In the genomic region with DNA sequence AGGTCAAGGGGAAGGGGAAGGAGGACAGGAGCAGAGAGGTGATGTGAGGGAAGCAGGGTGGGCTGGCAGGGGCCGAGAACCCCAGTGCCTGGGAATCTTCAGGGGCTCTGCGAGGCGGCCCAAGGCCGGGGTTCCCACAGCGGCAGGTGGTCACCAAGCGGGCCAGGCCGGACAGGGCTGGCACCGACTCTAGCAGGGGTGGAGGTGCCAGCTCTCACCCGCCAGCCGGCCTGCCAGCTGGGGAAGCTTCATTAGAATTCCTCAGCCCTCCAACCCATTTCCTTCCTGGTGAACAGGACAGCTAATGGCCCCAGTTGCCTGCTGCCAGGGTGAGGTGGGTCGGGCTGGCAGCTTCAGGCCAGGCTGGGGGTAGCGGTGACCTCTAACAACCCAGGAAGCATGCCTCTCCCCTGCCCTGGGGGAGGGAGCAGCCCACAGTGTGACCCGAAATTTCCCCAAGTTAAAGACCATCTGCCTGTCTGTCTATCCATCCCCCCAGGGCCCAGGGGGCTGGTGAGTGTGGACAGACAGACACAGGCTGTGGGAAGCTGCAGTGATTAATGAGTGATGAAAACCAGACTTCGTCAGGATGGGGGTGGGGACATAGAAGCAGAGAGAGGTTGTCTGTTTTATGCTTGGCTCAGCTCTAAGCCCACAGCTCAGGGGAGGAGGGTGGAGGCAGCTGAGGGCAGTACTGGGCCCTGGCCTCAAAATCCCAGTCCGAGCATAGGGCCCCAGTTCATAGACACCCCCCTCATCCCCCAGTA, we compare ENCODE assay signal across 1 cellular context.
A peak's percentile ranks its signal among the peaks of the same experiment; 100 is the strongest.
TF ChIP-seq lines count a peak whose summit lies in the region.

No MANE protein-coding gene starts in this region.

TF ChIP-seq in HepG2, 621 proteins besides CTCF, POLR2A, EP300 and RAD21 (continued from another document and continues in another):
- TF ChIP-seq ZBTB40 (IDR thresholded peaks at IDR 0.05) (no peak), ZBTB40 (CRISPR knock-in tag; IDR thresholded peaks at IDR 0.05) (no peak), GATAD2A (CRISPR knock-in tag; IDR thresholded peaks at IDR 0.05) (no peak), ZNF333 (CRISPR knock-in tag; IDR thresholded peaks at IDR 0.05; ENCODE audit: borderline replicate concordance) (0 out of 2 replicates have a peak, but pooled peaks have one; percentile 20), MIER3 (CRISPR knock-in tag; IDR thresholded peaks at IDR 0.05; ENCODE audit: borderline replicate concordance) (no peak), HNRNPLL (IDR thresholded peaks at IDR 0.05; ENCODE audit: low read depth, low read length, poor library complexity, severe bottlenecking) (no peak), HNF1A (IDR thresholded peaks at IDR 0.05; ENCODE audit: low read depth) (no peak), HNF1A (CRISPR knock-in tag; IDR thresholded peaks at IDR 0.05; ENCODE audit: borderline replicate concordance) (no peak), KDM4B (CRISPR knock-in tag; IDR thresholded peaks at IDR 0.05) (no peak), ZNF512 (CRISPR knock-in tag; IDR thresholded peaks at IDR 0.05) (no peak), ARHGAP35 (CRISPR knock-in tag; IDR thresholded peaks at IDR 0.05; ENCODE audit: borderline replicate concordance) (no peak), ZNF576 (CRISPR knock-in tag; IDR thresholded peaks at IDR 0.05) (0 out of 2 replicates have a peak, but pooled peaks have one; percentile 28), REXO4 (CRISPR knock-in tag; IDR thresholded peaks at IDR 0.05; ENCODE audit: borderline replicate concordance) (no peak), AGO1 (IDR thresholded peaks at IDR 0.05; ENCODE audit: low read depth, low read length, poor library complexity, severe bottlenecking) (peak; percentile 30), ZNF510 (CRISPR knock-in tag; IDR thresholded peaks at IDR 0.05; ENCODE audit: low read depth) (no peak), ZXDC (CRISPR knock-in tag; IDR thresholded peaks at IDR 0.05) (no peak), FOSL1 (CRISPR knock-in tag; IDR thresholded peaks at IDR 0.05; ENCODE audit: borderline replicate concordance) (no peak), NFIB (CRISPR knock-in tag; IDR thresholded peaks at IDR 0.05; ENCODE audit: borderline replicate concordance) (0 out of 2 replicates have a peak, but pooled peaks have one; percentile 10), RNF219 (CRISPR knock-in tag; IDR thresholded peaks at IDR 0.05) (no peak)
- TF ChIP-seq, protein P1, sequence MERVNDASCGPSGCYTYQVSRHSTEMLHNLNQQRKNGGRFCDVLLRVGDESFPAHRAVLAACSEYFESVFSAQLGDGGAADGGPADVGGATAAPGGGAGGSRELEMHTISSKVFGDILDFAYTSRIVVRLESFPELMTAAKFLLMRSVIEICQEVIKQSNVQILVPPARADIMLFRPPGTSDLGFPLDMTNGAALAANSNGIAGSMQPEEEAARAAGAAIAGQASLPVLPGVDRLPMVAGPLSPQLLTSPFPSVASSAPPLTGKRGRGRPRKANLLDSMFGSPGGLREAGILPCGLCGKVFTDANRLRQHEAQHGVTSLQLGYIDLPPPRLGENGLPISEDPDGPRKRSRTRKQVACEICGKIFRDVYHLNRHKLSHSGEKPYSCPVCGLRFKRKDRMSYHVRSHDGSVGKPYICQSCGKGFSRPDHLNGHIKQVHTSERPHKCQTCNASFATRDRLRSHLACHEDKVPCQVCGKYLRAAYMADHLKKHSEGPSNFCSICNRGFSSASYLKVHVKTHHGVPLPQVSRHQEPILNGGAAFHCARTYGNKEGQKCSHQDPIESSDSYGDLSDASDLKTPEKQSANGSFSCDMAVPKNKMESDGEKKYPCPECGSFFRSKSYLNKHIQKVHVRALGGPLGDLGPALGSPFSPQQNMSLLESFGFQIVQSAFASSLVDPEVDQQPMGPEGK (CRISPR knock-in tag; IDR thresholded peaks at IDR 0.05): no peak
- TF ChIP-seq, protein P2, sequence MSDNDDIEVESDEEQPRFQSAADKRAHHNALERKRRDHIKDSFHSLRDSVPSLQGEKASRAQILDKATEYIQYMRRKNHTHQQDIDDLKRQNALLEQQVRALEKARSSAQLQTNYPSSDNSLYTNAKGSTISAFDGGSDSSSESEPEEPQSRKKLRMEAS (IDR thresholded peaks at IDR 0.05): no peak
- TF ChIP-seq, protein P3, sequence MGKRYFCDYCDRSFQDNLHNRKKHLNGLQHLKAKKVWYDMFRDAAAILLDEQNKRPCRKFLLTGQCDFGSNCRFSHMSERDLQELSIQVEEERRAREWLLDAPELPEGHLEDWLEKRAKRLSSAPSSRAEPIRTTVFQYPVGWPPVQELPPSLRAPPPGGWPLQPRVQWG (CRISPR knock-in tag; IDR thresholded peaks at IDR 0.05; ENCODE audit: borderline replicate concordance, low read depth): no peak
